In the genomic region with DNA sequence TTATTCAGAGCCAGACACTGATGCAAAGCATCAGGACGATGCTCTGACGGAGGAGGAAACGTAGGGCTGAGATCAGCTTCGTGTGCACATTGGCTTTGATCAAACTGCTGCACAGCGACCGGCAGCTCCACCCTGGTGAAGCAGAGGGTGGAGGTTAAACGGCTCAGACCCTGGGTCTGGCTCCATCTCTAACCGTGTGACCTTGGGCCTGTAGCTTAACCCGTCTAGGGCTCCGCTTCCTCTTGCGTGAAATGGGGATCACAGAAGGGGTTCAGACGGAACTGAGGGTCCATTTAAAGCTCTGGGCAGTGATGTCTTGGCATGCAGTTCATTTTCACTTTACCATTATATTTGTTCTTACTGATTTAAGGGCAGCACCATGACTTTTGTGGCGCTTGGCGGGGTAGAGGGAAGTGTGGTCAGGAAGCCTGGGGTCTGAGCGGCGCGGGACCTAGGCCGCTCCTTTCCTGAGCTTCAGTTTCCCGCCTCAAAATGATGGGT, we compare ENCODE assay signal across 2 cellular contexts.
TF ChIP-seq lines count a peak whose summit lies in the region.

No MANE protein-coding gene starts in this region.

TF ChIP-seq in SK-N-SH, 30 proteins besides CTCF, POLR2A, EP300 and RAD21:
- TF ChIP-seq RXRA (IDR thresholded peaks at IDR 0.05; ENCODE audit: borderline replicate concordance, low read depth) = no peak
- TF ChIP-seq NFIC (IDR thresholded peaks at IDR 0.05; ENCODE audit: borderline replicate concordance) = no peak
- TF ChIP-seq, protein P1, sequence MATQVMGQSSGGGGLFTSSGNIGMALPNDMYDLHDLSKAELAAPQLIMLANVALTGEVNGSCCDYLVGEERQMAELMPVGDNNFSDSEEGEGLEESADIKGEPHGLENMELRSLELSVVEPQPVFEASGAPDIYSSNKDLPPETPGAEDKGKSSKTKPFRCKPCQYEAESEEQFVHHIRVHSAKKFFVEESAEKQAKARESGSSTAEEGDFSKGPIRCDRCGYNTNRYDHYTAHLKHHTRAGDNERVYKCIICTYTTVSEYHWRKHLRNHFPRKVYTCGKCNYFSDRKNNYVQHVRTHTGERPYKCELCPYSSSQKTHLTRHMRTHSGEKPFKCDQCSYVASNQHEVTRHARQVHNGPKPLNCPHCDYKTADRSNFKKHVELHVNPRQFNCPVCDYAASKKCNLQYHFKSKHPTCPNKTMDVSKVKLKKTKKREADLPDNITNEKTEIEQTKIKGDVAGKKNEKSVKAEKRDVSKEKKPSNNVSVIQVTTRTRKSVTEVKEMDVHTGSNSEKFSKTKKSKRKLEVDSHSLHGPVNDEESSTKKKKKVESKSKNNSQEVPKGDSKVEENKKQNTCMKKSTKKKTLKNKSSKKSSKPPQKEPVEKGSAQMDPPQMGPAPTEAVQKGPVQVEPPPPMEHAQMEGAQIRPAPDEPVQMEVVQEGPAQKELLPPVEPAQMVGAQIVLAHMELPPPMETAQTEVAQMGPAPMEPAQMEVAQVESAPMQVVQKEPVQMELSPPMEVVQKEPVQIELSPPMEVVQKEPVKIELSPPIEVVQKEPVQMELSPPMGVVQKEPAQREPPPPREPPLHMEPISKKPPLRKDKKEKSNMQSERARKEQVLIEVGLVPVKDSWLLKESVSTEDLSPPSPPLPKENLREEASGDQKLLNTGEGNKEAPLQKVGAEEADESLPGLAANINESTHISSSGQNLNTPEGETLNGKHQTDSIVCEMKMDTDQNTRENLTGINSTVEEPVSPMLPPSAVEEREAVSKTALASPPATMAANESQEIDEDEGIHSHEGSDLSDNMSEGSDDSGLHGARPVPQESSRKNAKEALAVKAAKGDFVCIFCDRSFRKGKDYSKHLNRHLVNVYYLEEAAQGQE (IDR thresholded peaks at IDR 0.05; ENCODE audit: low read depth, low read length) = no peak
- TF ChIP-seq RFX5 (IDR thresholded peaks at IDR 0.05; ENCODE audit: low read length) = no peak
- TF ChIP-seq CHD2 (IDR thresholded peaks at IDR 0.05; ENCODE audit: low read length, partially characterized antibody) = no peak
- no peak for TF ChIP-seq MEF2A (IDR thresholded peaks at IDR 0.05; ENCODE audit: borderline replicate concordance, low read depth)
- TF ChIP-seq GATA2 (CRISPR knock-in tag; IDR thresholded peaks at IDR 0.05) = no peak
- TF ChIP-seq GABPA (IDR thresholded peaks at IDR 0.05; ENCODE audit: low read depth) = no peak
- no peak for TF ChIP-seq NRF1 (IDR thresholded peaks at IDR 0.05; ENCODE audit: low read depth, low read length)
- no peak for TF ChIP-seq ZBTB33 (IDR thresholded peaks at IDR 0.05; ENCODE audit: borderline replicate concordance, low read depth)
- TF ChIP-seq, protein P2, sequence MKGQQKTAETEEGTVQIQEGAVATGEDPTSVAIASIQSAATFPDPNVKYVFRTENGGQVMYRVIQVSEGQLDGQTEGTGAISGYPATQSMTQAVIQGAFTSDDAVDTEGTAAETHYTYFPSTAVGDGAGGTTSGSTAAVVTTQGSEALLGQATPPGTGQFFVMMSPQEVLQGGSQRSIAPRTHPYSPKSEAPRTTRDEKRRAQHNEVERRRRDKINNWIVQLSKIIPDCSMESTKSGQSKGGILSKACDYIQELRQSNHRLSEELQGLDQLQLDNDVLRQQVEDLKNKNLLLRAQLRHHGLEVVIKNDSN (IDR thresholded peaks at IDR 0.05; ENCODE audit: borderline replicate concordance, low read depth) = no peak
- TF ChIP-seq FOSL2 (IDR thresholded peaks at IDR 0.05; ENCODE audit: borderline replicate concordance, low read depth) = no peak
- TF ChIP-seq PBX3 (IDR thresholded peaks at IDR 0.05) = no peak
- TF ChIP-seq JUND (IDR thresholded peaks at IDR 0.05) = no peak
- TF ChIP-seq FOXJ3 (CRISPR knock-in tag; IDR thresholded peaks at IDR 0.05) = no peak
- TF ChIP-seq RCOR1 (IDR thresholded peaks at IDR 0.05; ENCODE audit: low read length) = no peak
- no peak for TF ChIP-seq MXI1 (IDR thresholded peaks at IDR 0.05; ENCODE audit: low read depth, low read length)
- TF ChIP-seq POLR2AphosphoS5 (IDR thresholded peaks at IDR 0.05; ENCODE audit: low read depth, low read length) = no peak
- no peak for TF ChIP-seq TEAD4 (IDR thresholded peaks at IDR 0.05; ENCODE audit: borderline replicate concordance, insufficient read depth)

TF ChIP-seq in K562, 482 proteins besides CTCF, POLR2A, EP300 and RAD21 (continues in another document):
- TF ChIP-seq BRCA1 (IDR thresholded peaks at IDR 0.05) (no peak), BRCA1 (CRISPR knock-in tag; IDR thresholded peaks at IDR 0.05) (no peak), MCM5 (IDR thresholded peaks at IDR 0.05; ENCODE audit: low read depth) (no peak), BCLAF1 (IDR thresholded peaks at IDR 0.05; ENCODE audit: borderline replicate concordance in 1 of 2, control insufficient read depth in 1 of 2, low read depth in 2 of 2, low read length in 1 of 2) (no peak), SMARCE1 (IDR thresholded peaks at IDR 0.05) (peak; percentile 25; the same call in 1 of the 2 replicates), TFAM (CRISPR knock-in tag; conservative IDR thresholded peaks at IDR 0.05) (no peak), PYGO2 (tag; IDR thresholded peaks at IDR 0.05) (no peak), RCOR1 (IDR thresholded peaks at IDR 0.05; ENCODE audit: borderline replicate concordance in 1 of 2, low read depth in 2 of 2, low read length in 2 of 2) (peak in 1 of 2 experiments; percentile 3; a peak in 1 of 4 replicates), MAX (CRISPR knock-in tag; IDR thresholded peaks at IDR 0.05) (0 out of 2 replicates have a peak, but pooled peaks have one; percentile 37), CREM (IDR thresholded peaks at IDR 0.05; ENCODE audit: low read depth) (peak; percentile 19; the same call in 1 of the 2 replicates), ZBTB43 (CRISPR knock-in tag; IDR thresholded peaks at IDR 0.05) (no peak), GATA2 (CRISPR knock-in tag; IDR thresholded peaks at IDR 0.05) (no peak), U2AF2 (optimal IDR thresholded peaks at IDR 0.05; ENCODE audit: low read depth, low read length) (no peak), CEBPB (tag; IDR thresholded peaks at IDR 0.05) (no peak), HSF4 (CRISPR knock-in tag; IDR thresholded peaks at IDR 0.05; ENCODE audit: borderline replicate concordance) (no peak), ZKSCAN1 (IDR thresholded peaks at IDR 0.05; ENCODE audit: low read depth, low read length) (no peak), NR2C1 (IDR thresholded peaks at IDR 0.05) (no peak), NR2C1 (tag; IDR thresholded peaks at IDR 0.05) (peak; percentile 19; the same call in 1 of the 2 replicates), RERE (CRISPR knock-in tag; IDR thresholded peaks at IDR 0.05; ENCODE audit: borderline replicate concordance) (no peak), JUND (IDR thresholded peaks at IDR 0.05; ENCODE audit: borderline replicate concordance, low read depth, low read length) (no peak), JUND (tag; IDR thresholded peaks at IDR 0.05; ENCODE audit: borderline replicate concordance, low read depth, low read length) (no peak), PCBP2 (IDR thresholded peaks at IDR 0.05; ENCODE audit: low read depth, low read length, poor library complexity, severe bottlenecking) (no peak), IFI16 (CRISPR knock-in tag; IDR thresholded peaks at IDR 0.05) (no peak)
- TF ChIP-seq, protein P3, sequence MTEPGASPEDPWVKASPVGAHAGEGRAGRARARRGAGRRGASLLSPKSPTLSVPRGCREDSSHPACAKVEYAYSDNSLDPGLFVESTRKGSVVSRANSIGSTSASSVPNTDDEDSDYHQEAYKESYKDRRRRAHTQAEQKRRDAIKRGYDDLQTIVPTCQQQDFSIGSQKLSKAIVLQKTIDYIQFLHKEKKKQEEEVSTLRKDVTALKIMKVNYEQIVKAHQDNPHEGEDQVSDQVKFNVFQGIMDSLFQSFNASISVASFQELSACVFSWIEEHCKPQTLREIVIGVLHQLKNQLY (CRISPR knock-in tag; conservative IDR thresholded peaks at IDR 0.05) = 0 out of 4 replicates have a peak, but pooled peaks of 1 of the 2 experiments have one; percentile 37
- TF ChIP-seq, protein P4, sequence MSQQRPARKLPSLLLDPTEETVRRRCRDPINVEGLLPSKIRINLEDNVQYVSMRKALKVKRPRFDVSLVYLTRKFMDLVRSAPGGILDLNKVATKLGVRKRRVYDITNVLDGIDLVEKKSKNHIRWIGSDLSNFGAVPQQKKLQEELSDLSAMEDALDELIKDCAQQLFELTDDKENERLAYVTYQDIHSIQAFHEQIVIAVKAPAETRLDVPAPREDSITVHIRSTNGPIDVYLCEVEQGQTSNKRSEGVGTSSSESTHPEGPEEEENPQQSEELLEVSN (IDR thresholded peaks at IDR 0.05; ENCODE audit: borderline replicate concordance in 1 of 2, extremely low read depth in 1 of 2, insufficient read depth in 1 of 2, insufficient read length in 1 of 2, low read depth in 1 of 2, low read length in 1 of 2, poor library complexity in 1 of 2, severe bottlenecking in 1 of 2) = peak in 1 of 2 experiments; percentile 60
- TF ChIP-seq, protein P5, sequence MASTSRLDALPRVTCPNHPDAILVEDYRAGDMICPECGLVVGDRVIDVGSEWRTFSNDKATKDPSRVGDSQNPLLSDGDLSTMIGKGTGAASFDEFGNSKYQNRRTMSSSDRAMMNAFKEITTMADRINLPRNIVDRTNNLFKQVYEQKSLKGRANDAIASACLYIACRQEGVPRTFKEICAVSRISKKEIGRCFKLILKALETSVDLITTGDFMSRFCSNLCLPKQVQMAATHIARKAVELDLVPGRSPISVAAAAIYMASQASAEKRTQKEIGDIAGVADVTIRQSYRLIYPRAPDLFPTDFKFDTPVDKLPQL (IDR thresholded peaks at IDR 0.05; ENCODE audit: extremely low read depth, insufficient read length) = no peak
- TF ChIP-seq, protein P6, sequence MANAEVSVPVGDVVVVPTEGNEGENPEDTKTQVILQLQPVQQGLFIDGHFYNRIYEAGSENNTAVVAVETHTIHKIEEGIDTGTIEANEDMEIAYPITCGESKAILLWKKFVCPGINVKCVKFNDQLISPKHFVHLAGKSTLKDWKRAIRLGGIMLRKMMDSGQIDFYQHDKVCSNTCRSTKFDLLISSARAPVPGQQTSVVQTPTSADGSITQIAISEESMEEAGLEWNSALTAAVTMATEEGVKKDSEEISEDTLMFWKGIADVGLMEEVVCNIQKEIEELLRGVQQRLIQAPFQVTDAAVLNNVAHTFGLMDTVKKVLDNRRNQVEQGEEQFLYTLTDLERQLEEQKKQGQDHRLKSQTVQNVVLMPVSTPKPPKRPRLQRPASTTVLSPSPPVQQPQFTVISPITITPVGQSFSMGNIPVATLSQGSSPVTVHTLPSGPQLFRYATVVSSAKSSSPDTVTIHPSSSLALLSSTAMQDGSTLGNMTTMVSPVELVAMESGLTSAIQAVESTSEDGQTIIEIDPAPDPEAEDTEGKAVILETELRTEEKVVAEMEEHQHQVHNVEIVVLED (CRISPR knock-in tag; IDR thresholded peaks at IDR 0.05) = 0 out of 2 replicates have a peak, but pooled peaks have one; percentile 6
